In the genomic region with DNA sequence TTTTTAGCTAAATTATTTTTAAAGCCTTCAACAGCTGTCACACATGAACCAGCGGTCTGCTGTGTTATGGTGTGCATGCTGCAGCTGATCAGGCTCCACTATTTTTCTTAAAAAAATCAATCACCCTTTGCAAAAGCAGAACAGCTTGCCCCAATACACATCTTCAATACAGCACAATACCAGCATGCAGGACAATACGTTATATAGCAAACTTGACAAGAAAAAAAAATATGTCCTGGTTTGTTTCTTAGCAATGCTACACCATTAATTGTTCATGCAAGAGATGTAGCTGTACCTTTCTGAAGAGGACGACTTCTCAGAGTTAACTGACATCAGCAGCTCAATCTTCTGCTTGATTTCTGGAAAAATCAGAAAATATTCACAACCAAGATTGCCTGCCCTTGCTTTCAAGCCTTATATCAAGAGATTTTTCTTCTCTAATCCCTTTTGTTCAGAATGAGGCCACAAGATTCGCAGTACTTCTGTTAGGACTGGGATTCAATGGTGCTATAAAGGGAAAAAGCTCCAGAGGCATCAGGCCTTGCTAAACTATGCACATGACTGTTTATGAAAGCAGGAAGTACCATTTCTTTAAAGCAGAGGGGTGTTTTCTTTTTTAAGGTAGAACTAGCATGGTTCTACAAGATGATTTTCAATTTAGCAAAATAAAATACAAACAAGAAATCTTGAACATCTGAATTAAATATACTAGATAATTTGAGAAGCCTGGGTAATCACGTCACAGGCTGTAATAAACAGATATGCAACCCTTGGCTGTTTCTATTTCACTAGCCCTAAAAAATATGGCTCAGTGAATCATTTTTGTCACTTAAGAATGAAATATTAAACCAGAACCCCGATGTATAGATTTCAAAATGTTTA, we compare ENCODE assay signal across 2 cellular contexts.
A peak's percentile ranks its signal among the peaks of the same experiment; 100 is the strongest.
TF ChIP-seq lines count a peak whose summit lies in the region.

No MANE protein-coding gene starts in this region.

TF ChIP-seq in IMR-90, 13 proteins besides CTCF, POLR2A, EP300 and RAD21:
- TF ChIP-seq MXI1 (IDR thresholded peaks at IDR 0.05; ENCODE audit: borderline replicate concordance, low read depth, low read length) = no peak
- TF ChIP-seq CHD1 (IDR thresholded peaks at IDR 0.05; ENCODE audit: low read depth, low read length) = 0 out of 2 replicates have a peak, but pooled peaks have one; percentile 70
- TF ChIP-seq BHLHE40 (IDR thresholded peaks at IDR 0.05; ENCODE audit: low read depth, low read length) = peak; percentile 91
TF ChIP-seq in IMR-90: peak in this region for 2.

TF ChIP-seq in H1, 55 proteins besides CTCF, POLR2A, EP300 and RAD21:
- TF ChIP-seq TCF12 (IDR thresholded peaks at IDR 0.05; ENCODE audit: low read depth, low read length) (no peak), JUND (IDR thresholded peaks at IDR 0.05; ENCODE audit: low read length) (peak; percentile 57; the same call in 1 of the 2 replicates), CHD1 (IDR thresholded peaks at IDR 0.05; ENCODE audit: low read depth, low read length) (peak; percentile 44; the same call in 1 of the 2 replicates)
